In the genomic region with DNA sequence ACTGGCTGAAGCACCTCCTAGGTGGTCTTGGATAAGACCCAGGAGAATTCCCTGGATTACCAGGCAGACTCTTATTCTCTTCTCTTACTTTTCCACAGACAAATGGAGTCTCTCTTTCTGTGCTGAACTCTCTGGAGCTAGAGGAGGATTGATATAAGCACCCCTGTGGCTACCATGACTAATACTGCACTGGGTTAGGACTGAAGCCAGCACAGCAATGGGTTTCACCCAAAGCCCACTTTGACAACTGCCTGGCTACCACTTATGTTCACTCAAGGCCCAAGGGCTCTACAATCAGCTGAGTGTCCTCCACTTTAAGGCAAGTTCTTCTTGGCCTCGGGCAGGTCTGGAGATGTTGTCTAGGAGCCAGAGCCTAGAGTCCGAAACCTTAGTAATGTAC, we compare ENCODE assay signal across 28 cellular contexts.
"Had no signal": no experiment of that assay in that cellular context is flagged by ENCODE, and none has a peak within 500 bp of the region (broad histone marks: within the 10 kb centered on the region; RNA-seq: fewer than 3 reads in every experiment).

No MANE protein-coding gene starts in this region.

- H3K36me3 ChIP-seq: neural progenitor cell, pancreas, prostate gland, right lobe of liver, sigmoid colon, spleen, suprapubic skin, tibial artery, transverse colon, upper lobe of right lung, uterus had no signal

- H2AFZ ChIP-seq: neural progenitor cell had no signal

- H3K9me3 ChIP-seq: pancreas, prostate gland, right lobe of liver, testis, uterus had no signal

- H3K4me2 ChIP-seq: neural progenitor cell, smooth muscle cell had no signal

- DNase-seq: naive thymus-derived CD4-positive, alpha-beta T cell; natural killer cell; occipital lobe; pancreas; right cardiac atrium; right lobe of liver; sigmoid colon; spleen; stimulated activated CD4-positive, alpha-beta T cell treated with anti-CD3 and anti-CD28 coated beads, Interleukin-12 subunit alpha, Interleukin-12 subunit beta, amount 100 ng/mL, for 4 hours; stimulated activated CD4-positive, alpha-beta T cell treated with anti-CD3 and anti-CD28 coated beads, Interleukin-1b, Interleukin-23, amount 100 ng/mL, for 48 hours; stimulated activated CD4-positive, alpha-beta T cell treated with anti-CD3 and anti-CD28 coated beads, Interleukin-4, amount 100 ng/mL, for 1 hour; stimulated activated CD4-positive, alpha-beta T cell treated with anti-CD3 and anti-CD28 coated beads, Interleukin-4, amount 100 ng/mL, for 4 hours; stimulated activated CD8-positive, alpha-beta memory T cell treated with anti-CD3 and anti-CD28 coated beads, Interleukin-4, amount 100 ng/mL, for 48 hours; stimulated activated naive CD4-positive, alpha-beta T cell; stimulated activated naive CD8-positive, alpha-beta T cell treated with anti-CD3 and anti-CD28 coated beads, Interleukin-15, amount 100 ng/mL, for 72 hours; stimulated activated naive CD8-positive, alpha-beta T cell treated with anti-CD3 and anti-CD28 coated beads, Interleukin-15, Interleukin-2, amounts not matched to agents 100 U/mL and 50 U/mL, for 24 hours; substantia nigra; testis; tibial artery; transverse colon; upper lobe of right lung; uterus had no signal

- H3K4me3 ChIP-seq: neural progenitor cell, pancreas, prostate gland, right lobe of liver, sigmoid colon, skin epidermis, smooth muscle cell, spleen, suprapubic skin, testis, tibial artery, transverse colon, upper lobe of right lung, uterus had no signal

- H3K4me1 ChIP-seq: neural progenitor cell, pancreas, prostate gland, right lobe of liver, sigmoid colon, spleen, testis, tibial artery, transverse colon, upper lobe of right lung, uterus had no signal

- ATAC-seq: naive thymus-derived CD4-positive, alpha-beta T cell; natural killer cell; pancreas; right cardiac atrium; right lobe of liver; stimulated activated memory B cell treated with anti-CD40 and anti-IgM and Interleukin-4, amounts not matched to agents 10 μg/mL and 1 μg/mL and 100 μg/mL, for 72 hours; stimulated activated naive CD8-positive, alpha-beta T cell treated with anti-CD3 and anti-CD28 coated beads, Interleukin-15, amount 100 ng/mL, for 72 hours; stimulated activated naive CD8-positive, alpha-beta T cell treated with anti-CD3 and anti-CD28 coated beads, Interleukin-15, Interleukin-2, amounts not matched to agents 100 U/mL and 50 U/mL, for 24 hours; upper lobe of right lung had no signal

- H3K27me3 ChIP-seq: neural progenitor cell, pancreas, right lobe of liver, sigmoid colon, spleen, suprapubic skin, testis, tibial artery, transverse colon, upper lobe of right lung, uterus had no signal

- H3K9ac ChIP-seq: neural progenitor cell had no signal

- H3K27ac ChIP-seq: neural progenitor cell, pancreas, prostate gland, right lobe of liver, sigmoid colon, skin epidermis, spleen, suprapubic skin, testis, tibial artery, transverse colon, upper lobe of right lung, uterus had no signal
